ENCODE assay signal across 8 cellular contexts in the genomic region with DNA sequence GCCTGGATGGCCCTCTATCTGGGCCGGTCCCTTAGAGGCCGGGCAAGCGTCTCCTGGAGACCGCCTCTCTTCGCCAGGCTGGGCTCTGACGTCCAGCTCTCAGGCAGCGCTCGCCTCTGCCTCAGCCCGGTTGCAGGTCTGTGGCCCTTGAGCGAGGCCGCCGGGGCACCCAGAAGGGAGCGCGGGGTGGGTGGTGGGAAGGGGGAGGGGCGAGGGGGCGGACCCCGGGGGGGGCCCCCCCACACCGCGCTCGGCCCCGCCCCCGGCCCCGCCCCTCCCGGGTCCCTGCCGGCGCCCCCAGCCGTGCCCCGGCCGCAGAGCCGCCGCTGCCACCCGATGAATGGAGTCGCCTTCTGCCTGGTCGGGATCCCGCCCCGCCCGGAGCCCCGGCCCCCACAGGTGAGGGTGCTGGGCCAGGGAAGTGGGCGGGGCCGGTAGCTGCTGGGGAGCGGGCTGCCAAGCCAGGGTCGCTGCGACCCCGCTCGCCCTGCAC. TPM values are rescaled to one million over a fixed set of nuclear protein-coding genes. Genes with fewer than 3 reads are reported as not detected.
A peak's percentile ranks its signal among the peaks of the same experiment; 100 is the strongest.
DNase-seq lines count a peak whose midpoint lies in the region; ATAC-seq and TF ChIP-seq lines count a peak whose summit lies in the region.

A gene with protein sequence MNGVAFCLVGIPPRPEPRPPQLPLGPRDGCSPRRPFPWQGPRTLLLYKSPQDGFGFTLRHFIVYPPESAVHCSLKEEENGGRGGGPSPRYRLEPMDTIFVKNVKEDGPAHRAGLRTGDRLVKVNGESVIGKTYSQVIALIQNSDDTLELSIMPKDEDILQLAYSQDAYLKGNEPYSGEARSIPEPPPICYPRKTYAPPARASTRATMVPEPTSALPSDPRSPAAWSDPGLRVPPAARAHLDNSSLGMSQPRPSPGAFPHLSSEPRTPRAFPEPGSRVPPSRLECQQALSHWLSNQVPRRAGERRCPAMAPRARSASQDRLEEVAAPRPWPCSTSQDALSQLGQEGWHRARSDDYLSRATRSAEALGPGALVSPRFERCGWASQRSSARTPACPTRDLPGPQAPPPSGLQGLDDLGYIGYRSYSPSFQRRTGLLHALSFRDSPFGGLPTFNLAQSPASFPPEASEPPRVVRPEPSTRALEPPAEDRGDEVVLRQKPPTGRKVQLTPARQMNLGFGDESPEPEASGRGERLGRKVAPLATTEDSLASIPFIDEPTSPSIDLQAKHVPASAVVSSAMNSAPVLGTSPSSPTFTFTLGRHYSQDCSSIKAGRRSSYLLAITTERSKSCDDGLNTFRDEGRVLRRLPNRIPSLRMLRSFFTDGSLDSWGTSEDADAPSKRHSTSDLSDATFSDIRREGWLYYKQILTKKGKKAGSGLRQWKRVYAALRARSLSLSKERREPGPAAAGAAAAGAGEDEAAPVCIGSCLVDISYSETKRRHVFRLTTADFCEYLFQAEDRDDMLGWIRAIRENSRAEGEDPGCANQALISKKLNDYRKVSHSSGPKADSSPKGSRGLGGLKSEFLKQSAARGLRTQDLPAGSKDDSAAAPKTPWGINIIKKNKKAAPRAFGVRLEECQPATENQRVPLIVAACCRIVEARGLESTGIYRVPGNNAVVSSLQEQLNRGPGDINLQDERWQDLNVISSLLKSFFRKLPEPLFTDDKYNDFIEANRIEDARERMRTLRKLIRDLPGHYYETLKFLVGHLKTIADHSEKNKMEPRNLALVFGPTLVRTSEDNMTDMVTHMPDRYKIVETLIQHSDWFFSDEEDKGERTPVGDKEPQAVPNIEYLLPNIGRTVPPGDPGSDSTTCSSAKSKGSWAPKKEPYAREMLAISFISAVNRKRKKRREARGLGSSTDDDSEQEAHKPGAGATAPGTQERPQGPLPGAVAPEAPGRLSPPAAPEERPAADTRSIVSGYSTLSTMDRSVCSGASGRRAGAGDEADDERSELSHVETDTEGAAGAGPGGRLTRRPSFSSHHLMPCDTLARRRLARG (N-terminal part only) (plus strand): TSS at position 315 of the 493 bp plus-strand sequence. CDS start 22 bp downstream, at position 337.

- peak within 1 kb of the TSS; percentile 61 for H3K4me3 Mint-ChIP-seq in activated CD8-positive, alpha-beta memory T cell treated with anti-CD3 and anti-CD28 coated beads, Interleukin-2, amount 10 ng/mL, durations not matched to agents 7 days and 5 days
- peak within 1 kb of the TSS; percentile 57 for H3K4me3 Mint-ChIP-seq in endodermal cell

- no peak within 1 kb of the TSS for H3K9ac ChIP-seq in endodermal cell (ENCODE audit: extremely low read depth, low read length, poor library complexity, severe bottlenecking)

- H3K9me3 ChIP-seq in endodermal cell (ENCODE audit: control insufficient read depth, low read length) = no peaks in the 10 kb centered on the region
- H3K9me3 ChIP-seq in lung (ENCODE audit: control insufficient read depth in 2 of 2, insufficient read depth in 1 of 2, low read length in 1 of 2) = no peaks in the 10 kb centered on the region

- CTCF ChIA-PET in activated CD8-positive, alpha-beta memory T cell treated with anti-CD3 and anti-CD28 coated beads, Interleukin-2, amount 10 ng/mL, durations not matched to agents 7 days and 5 days (lab: Charles Lee) = interaction anchor here (1.0 to 1.5 kb wide), 2 partner anchors 14 to 79 kb away, joined by 3 to 9 read pairs; no protein-coding TSS in a partner anchor

- H3K36me3 Mint-ChIP-seq in activated CD8-positive, alpha-beta memory T cell treated with anti-CD3 and anti-CD28 coated beads, Interleukin-2, amount 10 ng/mL, durations not matched to agents 7 days and 5 days = no peaks in the 10 kb centered on the region
- H3K36me3 Mint-ChIP-seq in endodermal cell (ENCODE audit: low read depth) = no peaks in the 10 kb centered on the region

- H3K27me3 Mint-ChIP-seq in activated CD8-positive, alpha-beta memory T cell treated with anti-CD3 and anti-CD28 coated beads, Interleukin-2, amount 10 ng/mL, durations not matched to agents 7 days and 5 days = peaks cover 57% of the 10 kb centered on the region
- peaks cover 48% of the 10 kb centered on the region for H3K27me3 Mint-ChIP-seq in endodermal cell (ENCODE audit: insufficient read depth)

- peaks cover 7% of the 10 kb centered on the region for H3K4me1 Mint-ChIP-seq in activated CD8-positive, alpha-beta memory T cell treated with anti-CD3 and anti-CD28 coated beads, Interleukin-2, amount 10 ng/mL, durations not matched to agents 7 days and 5 days
- H3K4me1 Mint-ChIP-seq in endodermal cell = peaks cover 7% of the 10 kb centered on the region

- H3K27ac ChIP-seq in endodermal cell (ENCODE audit: low read depth, low read length) (no peak within 1 kb of the TSS), lung (ENCODE audit: low read depth in 1 of 2, low read length in 1 of 2) (peak within 1 kb of the TSS; percentile 85 to 98)

- no peak within 1 kb of the TSS for H3K27ac Mint-ChIP-seq in activated CD8-positive, alpha-beta memory T cell treated with anti-CD3 and anti-CD28 coated beads, Interleukin-2, amount 10 ng/mL, durations not matched to agents 7 days and 5 days
- H3K27ac Mint-ChIP-seq in endodermal cell = no peak within 1 kb of the TSS

- peak; percentile 51 for ATAC-seq in activated CD8-positive, alpha-beta memory T cell treated with anti-CD3 and anti-CD28 coated beads, Interleukin-2, amount 10 ng/mL, durations not matched to agents 7 days and 5 days
- ATAC-seq in lung (ENCODE audit: insufficient read depth, low FRiP score) = peak; percentile 71
- no peak for ATAC-seq in GM21390 (IDR thresholded peaks at IDR 0.05; ENCODE audit: unreplicated experiment)

- H3K4me3 ChIP-seq in endodermal cell (ENCODE audit: low read length) = peak within 1 kb of the TSS; percentile 72
- peak within 1 kb of the TSS; percentile 78 for H3K4me3 ChIP-seq in lung

- H3K36me3 ChIP-seq in endodermal cell (ENCODE audit: control insufficient read depth, insufficient read depth, low read length) (no peaks in the 10 kb centered on the region), lung (ENCODE audit: control insufficient read depth in 2 of 2, insufficient read depth in 2 of 2, low read length in 2 of 2) (no peaks in the 10 kb centered on the region)

- TF ChIP-seq CTCF in endodermal cell (conservative IDR thresholded peaks at IDR 0.05) = no peak
- TF ChIP-seq CTCF in lung (IDR thresholded peaks at IDR 0.05; ENCODE audit: control extremely low read depth, extremely low read depth) = no peak

- H3K9me3 Mint-ChIP-seq in activated CD8-positive, alpha-beta memory T cell treated with anti-CD3 and anti-CD28 coated beads, Interleukin-2, amount 10 ng/mL, durations not matched to agents 7 days and 5 days (ENCODE audit: low read depth) = no peaks in the 10 kb centered on the region
- no peaks in the 10 kb centered on the region for H3K9me3 Mint-ChIP-seq in endodermal cell

- H3K4me1 ChIP-seq in endodermal cell (ENCODE audit: control insufficient read depth, insufficient read depth, low read length) = no peaks in the 10 kb centered on the region
- peaks cover 4 to 17% of the 10 kb centered on the region in 2 donors for H3K4me1 ChIP-seq in lung (ENCODE audit: control insufficient read depth in 2 of 2, insufficient read depth in 2 of 2, low read length in 2 of 2)

- H3K27me3 ChIP-seq in endodermal cell (ENCODE audit: control insufficient read depth, insufficient read depth, low read length, poor library complexity, severe bottlenecking) (peaks cover 26% of the 10 kb centered on the region), lung (ENCODE audit: control insufficient read depth, insufficient read depth) (no peaks in the 10 kb centered on the region)

- WGBS in endodermal cell (ENCODE audit: insufficient coverage in 1 of 2, insufficient read length in 1 of 2), 2 experiments = 1 to 3% methylated on average over 7 to 40 of the region's 45 CpGs
- WGBS in lung, 2 donors = 1% methylated on average over 22 to 44 of the region's 45 CpGs

- DNase-seq in CD1c-positive myeloid dendritic cell (ENCODE audit: extremely low spot score) (peak; percentile 23), Kasumi-1 (lab: John Stamatoyannopoulos, UW) (peak; percentile 25 to 42), endodermal cell (peak; percentile 90), lung (ENCODE audit: low spot score) (peak; percentile 68), NCI-H1092 treated with DMSO at 0.1 percent for 48 hours (lab: John Stamatoyannopoulos, UW) (no peak)
- no peak for DNase-seq in activated CD8-positive, alpha-beta memory T cell treated with anti-CD3 and anti-CD28 coated beads, Interleukin-2, amount 10 ng/mL, durations not matched to agents 7 days and 5 days
- peak; percentile 11 for DNase-seq in stimulated activated CD8-positive, alpha-beta memory T cell treated with anti-CD3 and anti-CD28 coated beads, Interleukin-12 subunit alpha, Interleukin-12 subunit beta, amount 100 ng/mL, for 1 hour (ENCODE audit: low read depth)

RNA-seq across cellular contexts. Expression of the gene that starts here (rescaled TPM):
- total RNA-seq in activated CD8-positive, alpha-beta memory T cell treated with anti-CD3 and anti-CD28 coated beads, Interleukin-2, amount 10 ng/mL, durations not matched to agents 7 days and 5 days = under 1 TPM in 1 of 2 experiments, not detected in 1; 0.40 TPM
- 10 to 100 TPM in 1 of 2 donors, 1 to 10 TPM in 1; 9.4 to 18.0 TPM for total RNA-seq in endodermal cell
- 22.0 TPM for polyA plus RNA-seq in endodermal cell (2013, experiment 1 of 2)
- polyA plus RNA-seq in endodermal cell (2013, experiment 2 of 2) = 12.8 TPM
- 10 to 100 TPM; 59.2 to 91.7 TPM for total RNA-seq in lung
- 10 to 100 TPM; 18.3 to 19.2 TPM for polyA plus RNA-seq in lung

Comparison
In these comparisons a context has a peak if more than half of its experiments do, and no peak if none do; other contexts are left out.
1. RNA of the gene that starts here (total RNA-seq): 59.2 to 91.7 TPM in lung and 9.4 to 18.0 TPM in endodermal cell; 0.40 TPM in activated CD8-positive, alpha-beta memory T cell treated with anti-CD3 and anti-CD28 coated beads, Interleukin-2, amount 10 ng/mL, durations not matched to agents 7 days and 5 days; every median in the first group is over 4 times any median in the second.
2. Peak in ATAC-seq in activated CD8-positive, alpha-beta memory T cell treated with anti-CD3 and anti-CD28 coated beads, Interleukin-2, amount 10 ng/mL, durations not matched to agents 7 days and 5 days; RNA of the gene not detected or under 1 TPM.
3. DNase-seq: peak in CD1c-positive myeloid dendritic cell (single experiment), Kasumi-1 (2 of 2), endodermal cell (single experiment), lung (single experiment) and stimulated activated CD8-positive, alpha-beta memory T cell treated with anti-CD3 and anti-CD28 coated beads, Interleukin-12 subunit alpha, Interleukin-12 subunit beta, amount 100 ng/mL, for 1 hour (single experiment); none in activated CD8-positive, alpha-beta memory T cell treated with anti-CD3 and anti-CD28 coated beads, Interleukin-2, amount 10 ng/mL, durations not matched to agents 7 days and 5 days (single experiment) and NCI-H1092 treated with DMSO at 0.1 percent for 48 hours (single experiment).